ENCODE assay signal across 12 cellular contexts in genomic region chr2:181281206-181281832, GRCh38.
DNase-seq lines count a peak whose midpoint lies in the region; ATAC-seq, FAIRE-seq and TF ChIP-seq lines count a peak whose summit lies in the region.
"Had no signal": no experiment of that assay in that cellular context is flagged by ENCODE, and none has a peak within 500 bp of the region (broad histone marks: within the 10 kb centered on the region; RNA-seq: fewer than 3 reads in every experiment).

No MANE protein-coding gene starts in this region.

- H3K9me3 ChIP-seq in vagina: no peaks in the 10 kb centered on the region

- CTCF ChIA-PET in activated CD8-positive, alpha-beta memory T cell treated with anti-CD3 and anti-CD28 coated beads, Interleukin-2, amount 10 ng/mL, durations not matched to agents 7 days and 5 days (lab: Charles Lee): interaction anchor here (0.9 kb wide), 1 partner anchor 12 kb away, joined by 3 read pairs; no protein-coding TSS in a partner anchor

- no peaks in the 10 kb centered on the region for H3K4me1 ChIP-seq in vagina
- H3K4me1 ChIP-seq: neural progenitor cell had no signal

- no peak overlapping the region for H3K27ac ChIP-seq in vagina
- H3K27ac ChIP-seq: epithelial cell of prostate, neural progenitor cell had no signal

- H3K9me3 Mint-ChIP-seq in activated CD8-positive, alpha-beta memory T cell treated with anti-CD3 and anti-CD28 coated beads, Interleukin-2, amount 10 ng/mL, durations not matched to agents 7 days and 5 days (ENCODE audit: low read depth): peaks cover 9% of the 10 kb centered on the region
- H3K9me3 Mint-ChIP-seq in T-helper 1 cell treated with Interleukin-12 subunit alpha and Interleukin-12 subunit beta and Interleukin-4 antibody, amounts not matched to agents 30 μg/mL and 1 μg/mL, for 36 hours: peaks cover 7% of the 10 kb centered on the region
- no peaks in the 10 kb centered on the region for H3K9me3 Mint-ChIP-seq in natural killer cell treated with Interleukin-12 subunit alpha and Interleukin-12 subunit beta and Interleukin-15 and Interleukin-18, amount 100 ng/mL, for 72 hours
- H3K9me3 Mint-ChIP-seq: activated B cell treated with CpG ODN at 0.5 μM for 24 hours, neural progenitor cell had no signal

- no peak for DNase-seq in activated CD8-positive, alpha-beta memory T cell treated with anti-CD3 and anti-CD28 coated beads, Interleukin-2, amount 10 ng/mL, durations not matched to agents 7 days and 5 days
- DNase-seq in activated CD8-positive, alpha-beta memory T cell treated with anti-CD3 and anti-CD28 coated beads, Interleukin-2, amount 50 U/mL, for 4 hours: no peak
- DNase-seq in natural killer cell treated with Interleukin-12 subunit alpha and Interleukin-12 subunit beta and Interleukin-15 and Interleukin-18, amount 100 ng/mL, for 72 hours (ENCODE audit: low spot score): no peak
- no peak for DNase-seq in urothelium cell line (ENCODE audit: low spot score)
- no peak for DNase-seq in vagina (ENCODE audit: extremely low spot score in 2 of 2)
- DNase-seq: activated B cell treated with CpG ODN at 0.5 μM for 24 hours, anterior cingulate cortex had no signal

- TF ChIP-seq POLR2A in vagina (IDR thresholded peaks at IDR 0.05): no peak

- peak overlapping the region; percentile 8 for H3K4me3 Mint-ChIP-seq in activated CD8-positive, alpha-beta memory T cell treated with anti-CD3 and anti-CD28 coated beads, Interleukin-2, amount 10 ng/mL, durations not matched to agents 7 days and 5 days
- no peak overlapping the region for H3K4me3 Mint-ChIP-seq in T-helper 1 cell treated with Interleukin-12 subunit alpha and Interleukin-12 subunit beta and Interleukin-4 antibody, amounts not matched to agents 30 μg/mL and 1 μg/mL, for 36 hours
- peak overlapping the region; percentile 26 for H3K4me3 Mint-ChIP-seq in natural killer cell treated with Interleukin-12 subunit alpha and Interleukin-12 subunit beta and Interleukin-15 and Interleukin-18, amount 100 ng/mL, for 72 hours
- H3K4me3 Mint-ChIP-seq: activated B cell treated with CpG ODN at 0.5 μM for 24 hours, neural progenitor cell had no signal

- peaks cover 50% of the 10 kb centered on the region for H3K4me1 Mint-ChIP-seq in activated CD8-positive, alpha-beta memory T cell treated with anti-CD3 and anti-CD28 coated beads, Interleukin-2, amount 10 ng/mL, durations not matched to agents 7 days and 5 days
- H3K4me1 Mint-ChIP-seq in T-helper 1 cell treated with Interleukin-12 subunit alpha and Interleukin-12 subunit beta and Interleukin-4 antibody, amounts not matched to agents 30 μg/mL and 1 μg/mL, for 36 hours (ENCODE audit: low read depth): peaks cover 28% of the 10 kb centered on the region
- peaks cover 15 to 21% of the 10 kb centered on the region in 2 donors for H3K4me1 Mint-ChIP-seq in natural killer cell treated with Interleukin-12 subunit alpha and Interleukin-12 subunit beta and Interleukin-15 and Interleukin-18, amount 100 ng/mL, for 72 hours (ENCODE audit: low read depth in 2 of 2)
- H3K4me1 Mint-ChIP-seq: activated B cell treated with CpG ODN at 0.5 μM for 24 hours, neural progenitor cell had no signal

- no peaks in the 10 kb centered on the region for H3K27me3 Mint-ChIP-seq in activated CD8-positive, alpha-beta memory T cell treated with anti-CD3 and anti-CD28 coated beads, Interleukin-2, amount 10 ng/mL, durations not matched to agents 7 days and 5 days
- no peaks in the 10 kb centered on the region for H3K27me3 Mint-ChIP-seq in T-helper 1 cell treated with Interleukin-12 subunit alpha and Interleukin-12 subunit beta and Interleukin-4 antibody, amounts not matched to agents 30 μg/mL and 1 μg/mL, for 36 hours (ENCODE audit: low read depth)
- no peaks in the 10 kb centered on the region for H3K27me3 Mint-ChIP-seq in natural killer cell treated with Interleukin-12 subunit alpha and Interleukin-12 subunit beta and Interleukin-15 and Interleukin-18, amount 100 ng/mL, for 72 hours
- H3K27me3 Mint-ChIP-seq: activated B cell treated with CpG ODN at 0.5 μM for 24 hours had no signal

- intact Hi-C loops in vagina (cut with DNase I): no loop called here

- FAIRE-seq in urothelium cell line (lab: Jason Lieb, UNC): no peak

- H3K4me3 ChIP-seq in vagina: no peak overlapping the region
- H3K4me3 ChIP-seq: neural progenitor cell had no signal

- H3K36me3 Mint-ChIP-seq in activated CD8-positive, alpha-beta memory T cell treated with anti-CD3 and anti-CD28 coated beads, Interleukin-2, amount 10 ng/mL, durations not matched to agents 7 days and 5 days: peaks cover 53% of the 10 kb centered on the region
- peaks cover 13% of the 10 kb centered on the region for H3K36me3 Mint-ChIP-seq in T-helper 1 cell treated with Interleukin-12 subunit alpha and Interleukin-12 subunit beta and Interleukin-4 antibody, amounts not matched to agents 30 μg/mL and 1 μg/mL, for 36 hours (ENCODE audit: low read depth)
- H3K36me3 Mint-ChIP-seq in natural killer cell treated with Interleukin-12 subunit alpha and Interleukin-12 subunit beta and Interleukin-15 and Interleukin-18, amount 100 ng/mL, for 72 hours: peaks cover 6% of the 10 kb centered on the region
- H3K36me3 Mint-ChIP-seq: neural progenitor cell had no signal

- no peaks in the 10 kb centered on the region for H3K27me3 ChIP-seq in vagina
- H3K27me3 ChIP-seq: neural progenitor cell had no signal

- ATAC-seq in activated CD8-positive, alpha-beta memory T cell treated with anti-CD3 and anti-CD28 coated beads, Interleukin-2, amount 10 ng/mL, durations not matched to agents 7 days and 5 days: peak; percentile 60
- peak; percentile 65 for ATAC-seq in HG03571 (IDR thresholded peaks at IDR 0.05; ENCODE audit: unreplicated experiment)
- peak in 1 of 2 donors; percentile 46 for ATAC-seq in natural killer cell treated with Interleukin-12 subunit alpha and Interleukin-12 subunit beta and Interleukin-15 and Interleukin-18, amount 100 ng/mL, for 72 hours
- no peak for ATAC-seq in GM18520 (IDR thresholded peaks at IDR 0.05; ENCODE audit: unreplicated experiment)

- peak overlapping the region; percentile 82 for H3K27ac Mint-ChIP-seq in activated CD8-positive, alpha-beta memory T cell treated with anti-CD3 and anti-CD28 coated beads, Interleukin-2, amount 10 ng/mL, durations not matched to agents 7 days and 5 days
- peak overlapping the region; percentile 65 for H3K27ac Mint-ChIP-seq in T-helper 1 cell treated with Interleukin-12 subunit alpha and Interleukin-12 subunit beta and Interleukin-4 antibody, amounts not matched to agents 30 μg/mL and 1 μg/mL, for 36 hours
- peak overlapping the region; percentile 59 to 60 for H3K27ac Mint-ChIP-seq in natural killer cell treated with Interleukin-12 subunit alpha and Interleukin-12 subunit beta and Interleukin-15 and Interleukin-18, amount 100 ng/mL, for 72 hours
- H3K27ac Mint-ChIP-seq: activated B cell treated with CpG ODN at 0.5 μM for 24 hours, neural progenitor cell had no signal

- TF ChIP-seq CTCF in vagina (IDR thresholded peaks at IDR 0.05): no peak

- H3K36me3 ChIP-seq in vagina: no peaks in the 10 kb centered on the region
- H3K36me3 ChIP-seq: neural progenitor cell had no signal
